In the genomic region with DNA sequence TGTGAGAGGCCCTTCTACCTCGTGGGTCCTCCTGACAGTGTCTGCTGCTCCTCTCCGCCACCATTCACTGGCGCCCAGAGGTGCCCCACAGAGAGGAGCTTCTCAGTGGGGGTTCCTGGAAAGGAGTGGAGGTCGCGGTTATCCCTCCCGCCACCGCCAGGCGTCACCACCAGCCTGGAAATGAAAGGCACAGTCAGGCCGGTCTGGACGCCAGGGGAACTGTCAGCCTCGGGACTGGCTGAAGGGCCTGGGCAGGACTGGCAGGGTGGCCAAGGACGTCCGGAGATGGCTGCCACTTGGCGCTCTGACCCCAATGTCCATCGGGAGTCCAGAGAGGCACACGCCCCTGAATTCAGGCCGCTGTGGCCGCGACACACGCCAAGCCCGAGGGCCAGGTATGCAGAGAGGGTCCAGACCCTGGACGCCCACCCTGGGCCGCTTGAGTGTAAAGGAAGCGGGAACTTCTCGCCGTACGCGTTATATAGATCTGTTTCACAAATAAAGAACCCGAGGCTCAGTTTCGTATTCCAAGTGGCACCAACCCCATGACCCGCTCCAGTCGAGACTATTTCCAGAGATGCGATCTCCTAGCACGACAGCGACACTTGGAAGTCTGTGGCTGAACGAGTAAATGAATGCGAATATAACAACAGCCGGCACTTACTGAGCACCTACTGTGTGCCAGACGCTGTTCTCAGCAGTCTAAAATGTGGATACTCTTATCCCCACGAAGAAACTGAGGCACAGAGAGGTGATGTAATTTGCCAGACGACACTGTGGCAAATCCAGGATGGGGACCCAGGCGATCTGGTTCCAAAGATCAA, we compare ENCODE assay signal across 1 cellular context.
TF ChIP-seq lines count a peak whose summit lies in the region.

No MANE protein-coding gene starts in this region.

TF ChIP-seq in HepG2, 621 proteins besides CTCF, POLR2A, EP300 and RAD21 (continued from another document and continues in another):
- TF ChIP-seq FOXP1 (IDR thresholded peaks at IDR 0.05) (no peak), FOXP1 (CRISPR knock-in tag; IDR thresholded peaks at IDR 0.05) (no peak), ZNF792 (CRISPR knock-in tag; IDR thresholded peaks at IDR 0.05) (0 out of 2 replicates have a peak, but pooled peaks have one; percentile 31), ZFX (CRISPR knock-in tag; IDR thresholded peaks at IDR 0.05; ENCODE audit: low read depth) (peak; percentile 79; the same call in 1 of the 2 replicates), MLLT10 (CRISPR knock-in tag; IDR thresholded peaks at IDR 0.05) (no peak), PHF8 (CRISPR knock-in tag; IDR thresholded peaks at IDR 0.05) (peak; percentile 57; the same call in 1 of the 2 replicates), ZNF333 (CRISPR knock-in tag; IDR thresholded peaks at IDR 0.05; ENCODE audit: borderline replicate concordance) (0 out of 2 replicates have a peak, but pooled peaks have one; percentile 69), CHD4 (IDR thresholded peaks at IDR 0.05; ENCODE audit: borderline replicate concordance, low read length) (peak; percentile 93), SMYD3 (CRISPR knock-in tag; IDR thresholded peaks at IDR 0.05) (peak; percentile 50; the same call in 1 of the 2 replicates), SMAD1 (CRISPR knock-in tag; IDR thresholded peaks at IDR 0.05; ENCODE audit: borderline replicate concordance, low read depth) (peak; percentile 96), FOXK1 (CRISPR knock-in tag; IDR thresholded peaks at IDR 0.05; ENCODE audit: borderline replicate concordance, low read depth) (0 out of 2 replicates have a peak, but pooled peaks have one; percentile 30), KDM3A (CRISPR knock-in tag; IDR thresholded peaks at IDR 0.05; ENCODE audit: low read depth) (peak; percentile 96; the same call in 1 of the 2 replicates), YY1 (IDR thresholded peaks at IDR 0.05; ENCODE audit: insufficient read depth, insufficient replicate concordance, low read depth, low read length) (peak; percentile 79), TSC22D2 (CRISPR knock-in tag; IDR thresholded peaks at IDR 0.05; ENCODE audit: borderline replicate concordance) (0 out of 2 replicates have a peak, but pooled peaks have one; percentile 53), STAG1 (CRISPR knock-in tag; IDR thresholded peaks at IDR 0.05) (peak; percentile 100), ZNF839 (CRISPR knock-in tag; IDR thresholded peaks at IDR 0.05; ENCODE audit: borderline replicate concordance) (peak; percentile 65; the same call in 1 of the 2 replicates), HNRNPLL (IDR thresholded peaks at IDR 0.05; ENCODE audit: low read depth, low read length, poor library complexity, severe bottlenecking) (peak; percentile 70), HOXA7 (CRISPR knock-in tag; IDR thresholded peaks at IDR 0.05) (no peak), ZSCAN9 (CRISPR knock-in tag; IDR thresholded peaks at IDR 0.05; ENCODE audit: borderline replicate concordance) (peak; percentile 55; the same call in 1 of the 2 replicates), NFKBIZ (CRISPR knock-in tag; IDR thresholded peaks at IDR 0.05) (0 out of 2 replicates have a peak, but pooled peaks have one; percentile 34), MEIS1 (CRISPR knock-in tag; IDR thresholded peaks at IDR 0.05; ENCODE audit: borderline replicate concordance) (peak; percentile 86), ZNF670 (CRISPR knock-in tag; IDR thresholded peaks at IDR 0.05; ENCODE audit: borderline replicate concordance) (peak; percentile 84; the same call in 1 of the 2 replicates), ZNF572 (CRISPR knock-in tag; IDR thresholded peaks at IDR 0.05) (peak; percentile 89), ZBTB3 (CRISPR knock-in tag; IDR thresholded peaks at IDR 0.05; ENCODE audit: borderline replicate concordance, low read depth) (no peak)
- TF ChIP-seq, protein P1, sequence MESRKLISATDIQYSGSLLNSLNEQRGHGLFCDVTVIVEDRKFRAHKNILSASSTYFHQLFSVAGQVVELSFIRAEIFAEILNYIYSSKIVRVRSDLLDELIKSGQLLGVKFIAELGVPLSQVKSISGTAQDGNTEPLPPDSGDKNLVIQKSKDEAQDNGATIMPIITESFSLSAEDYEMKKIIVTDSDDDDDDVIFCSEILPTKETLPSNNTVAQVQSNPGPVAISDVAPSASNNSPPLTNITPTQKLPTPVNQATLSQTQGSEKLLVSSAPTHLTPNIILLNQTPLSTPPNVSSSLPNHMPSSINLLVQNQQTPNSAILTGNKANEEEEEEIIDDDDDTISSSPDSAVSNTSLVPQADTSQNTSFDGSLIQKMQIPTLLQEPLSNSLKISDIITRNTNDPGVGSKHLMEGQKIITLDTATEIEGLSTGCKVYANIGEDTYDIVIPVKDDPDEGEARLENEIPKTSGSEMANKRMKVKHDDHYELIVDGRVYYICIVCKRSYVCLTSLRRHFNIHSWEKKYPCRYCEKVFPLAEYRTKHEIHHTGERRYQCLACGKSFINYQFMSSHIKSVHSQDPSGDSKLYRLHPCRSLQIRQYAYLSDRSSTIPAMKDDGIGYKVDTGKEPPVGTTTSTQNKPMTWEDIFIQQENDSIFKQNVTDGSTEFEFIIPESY (CRISPR knock-in tag; IDR thresholded peaks at IDR 0.05): peak; percentile 57; the same call in 1 of the 2 replicates
- TF ChIP-seq, protein P2, sequence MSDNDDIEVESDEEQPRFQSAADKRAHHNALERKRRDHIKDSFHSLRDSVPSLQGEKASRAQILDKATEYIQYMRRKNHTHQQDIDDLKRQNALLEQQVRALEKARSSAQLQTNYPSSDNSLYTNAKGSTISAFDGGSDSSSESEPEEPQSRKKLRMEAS (IDR thresholded peaks at IDR 0.05): peak; percentile 21; the same call in 1 of the 2 replicates
- TF ChIP-seq, protein P3, sequence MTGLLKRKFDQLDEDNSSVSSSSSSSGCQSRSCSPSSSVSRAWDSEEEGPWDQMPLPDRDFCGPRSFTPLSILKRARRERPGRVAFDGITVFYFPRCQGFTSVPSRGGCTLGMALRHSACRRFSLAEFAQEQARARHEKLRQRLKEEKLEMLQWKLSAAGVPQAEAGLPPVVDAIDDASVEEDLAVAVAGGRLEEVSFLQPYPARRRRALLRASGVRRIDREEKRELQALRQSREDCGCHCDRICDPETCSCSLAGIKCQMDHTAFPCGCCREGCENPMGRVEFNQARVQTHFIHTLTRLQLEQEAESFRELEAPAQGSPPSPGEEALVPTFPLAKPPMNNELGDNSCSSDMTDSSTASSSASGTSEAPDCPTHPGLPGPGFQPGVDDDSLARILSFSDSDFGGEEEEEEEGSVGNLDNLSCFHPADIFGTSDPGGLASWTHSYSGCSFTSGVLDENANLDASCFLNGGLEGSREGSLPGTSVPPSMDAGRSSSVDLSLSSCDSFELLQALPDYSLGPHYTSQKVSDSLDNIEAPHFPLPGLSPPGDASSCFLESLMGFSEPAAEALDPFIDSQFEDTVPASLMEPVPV (CRISPR knock-in tag; IDR thresholded peaks at IDR 0.05): peak; percentile 63; the same call in 1 of the 2 replicates
- TF ChIP-seq, protein P4, sequence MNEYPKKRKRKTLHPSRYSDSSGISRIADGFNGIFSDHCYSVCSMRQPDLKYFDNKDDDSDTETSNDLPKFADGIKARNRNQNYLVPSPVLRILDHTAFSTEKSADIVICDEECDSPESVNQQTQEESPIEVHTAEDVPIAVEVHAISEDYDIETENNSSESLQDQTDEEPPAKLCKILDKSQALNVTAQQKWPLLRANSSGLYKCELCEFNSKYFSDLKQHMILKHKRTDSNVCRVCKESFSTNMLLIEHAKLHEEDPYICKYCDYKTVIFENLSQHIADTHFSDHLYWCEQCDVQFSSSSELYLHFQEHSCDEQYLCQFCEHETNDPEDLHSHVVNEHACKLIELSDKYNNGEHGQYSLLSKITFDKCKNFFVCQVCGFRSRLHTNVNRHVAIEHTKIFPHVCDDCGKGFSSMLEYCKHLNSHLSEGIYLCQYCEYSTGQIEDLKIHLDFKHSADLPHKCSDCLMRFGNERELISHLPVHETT (CRISPR knock-in tag; conservative IDR thresholded peaks at IDR 0.05): 0 out of 2 replicates have a peak, but pooled peaks have one; percentile 29
- TF ChIP-seq, protein P5, sequence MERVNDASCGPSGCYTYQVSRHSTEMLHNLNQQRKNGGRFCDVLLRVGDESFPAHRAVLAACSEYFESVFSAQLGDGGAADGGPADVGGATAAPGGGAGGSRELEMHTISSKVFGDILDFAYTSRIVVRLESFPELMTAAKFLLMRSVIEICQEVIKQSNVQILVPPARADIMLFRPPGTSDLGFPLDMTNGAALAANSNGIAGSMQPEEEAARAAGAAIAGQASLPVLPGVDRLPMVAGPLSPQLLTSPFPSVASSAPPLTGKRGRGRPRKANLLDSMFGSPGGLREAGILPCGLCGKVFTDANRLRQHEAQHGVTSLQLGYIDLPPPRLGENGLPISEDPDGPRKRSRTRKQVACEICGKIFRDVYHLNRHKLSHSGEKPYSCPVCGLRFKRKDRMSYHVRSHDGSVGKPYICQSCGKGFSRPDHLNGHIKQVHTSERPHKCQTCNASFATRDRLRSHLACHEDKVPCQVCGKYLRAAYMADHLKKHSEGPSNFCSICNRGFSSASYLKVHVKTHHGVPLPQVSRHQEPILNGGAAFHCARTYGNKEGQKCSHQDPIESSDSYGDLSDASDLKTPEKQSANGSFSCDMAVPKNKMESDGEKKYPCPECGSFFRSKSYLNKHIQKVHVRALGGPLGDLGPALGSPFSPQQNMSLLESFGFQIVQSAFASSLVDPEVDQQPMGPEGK (CRISPR knock-in tag; IDR thresholded peaks at IDR 0.05): peak; percentile 60
- TF ChIP-seq, protein P6, sequence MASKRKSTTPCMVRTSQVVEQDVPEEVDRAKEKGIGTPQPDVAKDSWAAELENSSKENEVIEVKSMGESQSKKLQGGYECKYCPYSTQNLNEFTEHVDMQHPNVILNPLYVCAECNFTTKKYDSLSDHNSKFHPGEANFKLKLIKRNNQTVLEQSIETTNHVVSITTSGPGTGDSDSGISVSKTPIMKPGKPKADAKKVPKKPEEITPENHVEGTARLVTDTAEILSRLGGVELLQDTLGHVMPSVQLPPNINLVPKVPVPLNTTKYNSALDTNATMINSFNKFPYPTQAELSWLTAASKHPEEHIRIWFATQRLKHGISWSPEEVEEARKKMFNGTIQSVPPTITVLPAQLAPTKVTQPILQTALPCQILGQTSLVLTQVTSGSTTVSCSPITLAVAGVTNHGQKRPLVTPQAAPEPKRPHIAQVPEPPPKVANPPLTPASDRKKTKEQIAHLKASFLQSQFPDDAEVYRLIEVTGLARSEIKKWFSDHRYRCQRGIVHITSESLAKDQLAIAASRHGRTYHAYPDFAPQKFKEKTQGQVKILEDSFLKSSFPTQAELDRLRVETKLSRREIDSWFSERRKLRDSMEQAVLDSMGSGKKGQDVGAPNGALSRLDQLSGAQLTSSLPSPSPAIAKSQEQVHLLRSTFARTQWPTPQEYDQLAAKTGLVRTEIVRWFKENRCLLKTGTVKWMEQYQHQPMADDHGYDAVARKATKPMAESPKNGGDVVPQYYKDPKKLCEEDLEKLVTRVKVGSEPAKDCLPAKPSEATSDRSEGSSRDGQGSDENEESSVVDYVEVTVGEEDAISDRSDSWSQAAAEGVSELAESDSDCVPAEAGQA (IDR thresholded peaks at IDR 0.05; ENCODE audit: low read depth): peak; percentile 57; the same call in 1 of the 2 replicates
- TF ChIP-seq, protein P6 (CRISPR knock-in tag; IDR thresholded peaks at IDR 0.05; ENCODE audit: borderline replicate concordance): no peak
- TF ChIP-seq, protein P7, sequence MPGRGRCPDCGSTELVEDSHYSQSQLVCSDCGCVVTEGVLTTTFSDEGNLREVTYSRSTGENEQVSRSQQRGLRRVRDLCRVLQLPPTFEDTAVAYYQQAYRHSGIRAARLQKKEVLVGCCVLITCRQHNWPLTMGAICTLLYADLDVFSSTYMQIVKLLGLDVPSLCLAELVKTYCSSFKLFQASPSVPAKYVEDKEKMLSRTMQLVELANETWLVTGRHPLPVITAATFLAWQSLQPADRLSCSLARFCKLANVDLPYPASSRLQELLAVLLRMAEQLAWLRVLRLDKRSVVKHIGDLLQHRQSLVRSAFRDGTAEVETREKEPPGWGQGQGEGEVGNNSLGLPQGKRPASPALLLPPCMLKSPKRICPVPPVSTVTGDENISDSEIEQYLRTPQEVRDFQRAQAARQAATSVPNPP (CRISPR knock-in tag; IDR thresholded peaks at IDR 0.05): 0 out of 2 replicates have a peak, but pooled peaks have one; percentile 43
- TF ChIP-seq, protein P8, sequence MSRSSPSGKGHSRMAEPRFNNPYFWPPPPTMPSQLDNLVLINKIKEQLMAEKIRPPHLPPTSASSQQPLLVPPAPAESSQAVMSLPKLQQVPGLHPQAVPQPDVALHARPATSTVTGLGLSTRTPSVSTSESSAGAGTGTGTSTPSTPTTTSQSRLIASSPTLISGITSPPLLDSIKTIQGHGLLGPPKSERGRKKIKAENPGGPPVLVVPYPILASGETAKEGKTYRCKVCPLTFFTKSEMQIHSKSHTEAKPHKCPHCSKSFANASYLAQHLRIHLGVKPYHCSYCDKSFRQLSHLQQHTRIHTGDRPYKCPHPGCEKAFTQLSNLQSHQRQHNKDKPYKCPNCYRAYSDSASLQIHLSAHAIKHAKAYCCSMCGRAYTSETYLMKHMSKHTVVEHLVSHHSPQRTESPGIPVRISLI (CRISPR knock-in tag; IDR thresholded peaks at IDR 0.05; ENCODE audit: borderline replicate concordance): peak; percentile 27; the same call in 1 of the 2 replicates
- TF ChIP-seq, protein P9, sequence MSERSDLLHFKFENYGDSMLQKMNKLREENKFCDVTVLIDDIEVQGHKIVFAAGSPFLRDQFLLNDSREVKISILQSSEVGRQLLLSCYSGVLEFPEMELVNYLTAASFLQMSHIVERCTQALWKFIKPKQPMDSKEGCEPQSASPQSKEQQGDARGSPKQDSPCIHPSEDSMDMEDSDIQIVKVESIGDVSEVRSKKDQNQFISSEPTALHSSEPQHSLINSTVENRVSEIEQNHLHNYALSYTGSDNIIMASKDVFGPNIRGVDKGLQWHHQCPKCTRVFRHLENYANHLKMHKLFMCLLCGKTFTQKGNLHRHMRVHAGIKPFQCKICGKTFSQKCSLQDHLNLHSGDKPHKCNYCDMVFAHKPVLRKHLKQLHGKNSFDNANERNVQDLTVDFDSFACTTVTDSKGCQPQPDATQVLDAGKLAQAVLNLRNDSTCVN (CRISPR knock-in tag; IDR thresholded peaks at IDR 0.05; ENCODE audit: borderline replicate concordance): peak; percentile 25; the same call in 1 of the 2 replicates
- TF ChIP-seq, protein P10, sequence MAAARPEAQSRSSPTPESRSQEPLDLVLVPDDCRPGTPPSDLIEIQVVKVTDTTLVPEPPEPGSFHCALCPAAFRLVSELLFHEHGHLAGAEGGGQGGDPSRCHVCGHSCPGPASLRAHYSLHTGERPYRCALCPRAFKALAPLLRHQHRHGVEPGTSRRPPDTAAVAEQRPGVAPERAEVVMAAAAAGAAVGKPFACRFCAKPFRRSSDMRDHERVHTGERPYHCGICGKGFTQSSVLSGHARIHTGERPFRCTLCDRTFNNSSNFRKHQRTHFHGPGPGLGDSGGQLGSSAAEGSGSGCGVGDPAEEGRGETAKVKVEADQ (CRISPR knock-in tag; IDR thresholded peaks at IDR 0.05; ENCODE audit: borderline replicate concordance): peak; percentile 52; the same call in 1 of the 2 replicates
